ENCODE assay signal across 13 cellular contexts in genomic region chr9:13360188-13360587, GRCh38.
DNase-seq lines count a peak whose midpoint lies in the region; TF ChIP-seq lines count a peak whose summit lies in the region.
"Had no signal": no experiment of that assay in that cellular context is flagged by ENCODE, and none has a peak within 500 bp of the region (broad histone marks: within the 10 kb centered on the region; RNA-seq: fewer than 3 reads in every experiment).

No MANE protein-coding gene starts in this region.

- H3K4ac ChIP-seq in neuronal stem cell (ENCODE audit: low read length) = no peak overlapping the region

- H3K4me2 ChIP-seq in neuronal stem cell (ENCODE audit: insufficient read depth, low read length, poor library complexity, severe bottlenecking) = no peak overlapping the region
- H3K4me2 ChIP-seq: A549, GM23338 had no signal

- TF ChIP-seq CTCF in ovary (IDR thresholded peaks at IDR 0.05) = no peak

- no peaks in the 10 kb centered on the region for H3K79me1 ChIP-seq in neuronal stem cell (ENCODE audit: low read depth, low read length)

- H3K27ac ChIP-seq in mesodermal cell (ENCODE audit: low read depth, low read length, severe bottlenecking) (peak overlapping the region; percentile 6), neuronal stem cell (replicated peaks; ENCODE audit: low read length) (no peak overlapping the region), ovary (no peak overlapping the region)
- H3K27ac ChIP-seq: A549 had no signal

- no peak for TF ChIP-seq POLR2A in ovary (IDR thresholded peaks at IDR 0.05)

- no peak overlapping the region for H3K18ac ChIP-seq in neuronal stem cell (ENCODE audit: low read length)

- no peaks in the 10 kb centered on the region for H3K36me3 ChIP-seq in mesodermal cell (ENCODE audit: control insufficient read depth, insufficient read depth, low read length)
- H3K36me3 ChIP-seq in neuronal stem cell (replicated peaks in 1 of 2; ENCODE audit: control insufficient read depth in 2 of 2, insufficient read depth in 2 of 2, low read length in 2 of 2) = no peaks in the 10 kb centered on the region
- H3K36me3 ChIP-seq in ovary = no peaks in the 10 kb centered on the region

- H3K23ac ChIP-seq in neuronal stem cell (ENCODE audit: low read depth, low read length, poor library complexity) = no peak overlapping the region

- intact Hi-C loops in ovary (cut with DNase I) = no loop called here

- H3K9ac ChIP-seq in neuronal stem cell (ENCODE audit: low read depth, low read length, poor library complexity) = no peak overlapping the region

- H2AFZ ChIP-seq in neuronal stem cell (ENCODE audit: low read length) = peak overlapping the region; percentile 11
- H2AFZ ChIP-seq: GM23338 had no signal

- no peak overlapping the region for H4K8ac ChIP-seq in neuronal stem cell (ENCODE audit: low read depth, low read length)

- H3K4me1 ChIP-seq in mesodermal cell (ENCODE audit: control insufficient read depth, insufficient read depth, low read length, poor library complexity, severe bottlenecking) = peaks cover 26% of the 10 kb centered on the region
- H3K4me1 ChIP-seq in neuronal stem cell (ENCODE audit: control insufficient read depth in 2 of 2, insufficient read depth in 1 of 2, low read depth in 1 of 2, low read length in 2 of 2) = peaks cover 0 to 3% of the 10 kb centered on the region in 2 donors
- no peaks in the 10 kb centered on the region for H3K4me1 ChIP-seq in ovary (ENCODE audit: insufficient read depth)
- H3K4me1 ChIP-seq: A549, Caco-2 had no signal

- H3K14ac ChIP-seq in neuronal stem cell (ENCODE audit: low read length) = no peak overlapping the region

- H2BK15ac ChIP-seq in neuronal stem cell (ENCODE audit: low read length) = no peak overlapping the region

- H2BK12ac ChIP-seq in neuronal stem cell (ENCODE audit: low read length) = no peak overlapping the region

- H4K91ac ChIP-seq in neuronal stem cell (ENCODE audit: low read depth, low read length, poor library complexity) = no peak overlapping the region

- H3K9me3 ChIP-seq in mesodermal cell (ENCODE audit: control insufficient read depth, low read length) = no peaks in the 10 kb centered on the region
- H3K9me3 ChIP-seq in neuronal stem cell (replicated peaks in 1 of 2; ENCODE audit: control insufficient read depth in 2 of 2, insufficient read depth in 1 of 2, low read depth in 1 of 2, low read length in 2 of 2) = no peaks in the 10 kb centered on the region
- no peaks in the 10 kb centered on the region for H3K9me3 ChIP-seq in ovary
- H3K9me3 ChIP-seq: A549, Caco-2 had no signal

- H3K4me3 ChIP-seq in mesodermal cell (ENCODE audit: extremely low read depth, insufficient read depth, low read length, poor library complexity, severe bottlenecking) (no peak overlapping the region), neuronal stem cell (ENCODE audit: low read length in 2 of 2) (no peak overlapping the region), ovary (no peak overlapping the region)
- H3K4me3 ChIP-seq: A549, GM12878, GM23338 had no signal

- H2AK5ac ChIP-seq in neuronal stem cell (ENCODE audit: low read depth, low read length) = no peak overlapping the region

- TF ChIP-seq EP300 in ovary (IDR thresholded peaks at IDR 0.05) = no peak

- no peak overlapping the region for H2BK5ac ChIP-seq in neuronal stem cell (ENCODE audit: low read length)

- no peaks in the 10 kb centered on the region for H3K27me3 ChIP-seq in neuronal stem cell (ENCODE audit: control insufficient read depth in 3 of 3, insufficient read depth in 3 of 3, low read depth in 1 of 3, low read length in 3 of 3)
- no peaks in the 10 kb centered on the region for H3K27me3 ChIP-seq in ovary

- H2BK120ac ChIP-seq in neuronal stem cell (ENCODE audit: low read depth, low read length) = no peak overlapping the region

- peak; percentile 12 for DNase-seq in EH (ENCODE audit: low read depth)
- DNase-seq in SK-N-DZ (ENCODE audit: low spot score) = peak; percentile 84
- DNase-seq in neuronal stem cell (ENCODE audit: low spot score) = no peak
- DNase-seq in ovary = no peak
- DNase-seq in activated CD4-positive, alpha-beta T cell treated with anti-CD3 and anti-CD28 coated beads for 1 hour = no peak
- no peak for DNase-seq in stimulated activated naive CD4-positive, alpha-beta T cell (lab: John Stamatoyannopoulos, UW)
- DNase-seq: Caco-2; CD8-positive, alpha-beta T cell; H7 had no signal

Comparison
In these comparisons a context has a peak if more than half of its experiments do, and no peak if none do; other contexts are left out.
1. DNase-seq: peak in EH (single experiment) and SK-N-DZ (single experiment); none in neuronal stem cell (single experiment), ovary (0 of 5), activated CD4-positive, alpha-beta T cell treated with anti-CD3 and anti-CD28 coated beads for 1 hour (single experiment) and stimulated activated naive CD4-positive, alpha-beta T cell (0 of 6).